In genomic region chr7:76342222-76342621, GRCh38 we compare ENCODE assay signal across 15 cellular contexts. TPM values are rescaled to one million over a fixed set of nuclear protein-coding genes. Genes with fewer than 3 reads are reported as not detected.
DNase-seq lines count a peak whose midpoint lies in the region; ATAC-seq and TF ChIP-seq lines count a peak whose summit lies in the region.
"Had no signal": no experiment of that assay in that cellular context is flagged by ENCODE, and none has a peak within 500 bp of the region (broad histone marks: within the 10 kb centered on the region; RNA-seq: fewer than 3 reads in every experiment).

No MANE protein-coding gene starts in this region.

- H3K4me3 ChIP-seq in cardiac muscle cell (no peak overlapping the region), heart right ventricle (no peak overlapping the region), endodermal cell (ENCODE audit: low read length) (no peak overlapping the region), upper lobe of left lung (no peak overlapping the region)

- H3K4me3 Mint-ChIP-seq in IgD-negative memory B cell, result no peak overlapping the region
- no peak overlapping the region for H3K4me3 Mint-ChIP-seq in endodermal cell
- no peak overlapping the region for H3K4me3 Mint-ChIP-seq in stimulated activated memory B cell treated with anti-CD40 and anti-IgM and Interleukin-4, amounts not matched to agents 10 μg/mL and 1 μg/mL and 100 μg/mL, for 72 hours

- ATAC-seq in heart right ventricle, result no peak
- no peak for ATAC-seq in stimulated activated memory B cell treated with anti-CD40 and anti-IgM and Interleukin-4, amounts not matched to agents 10 μg/mL and 1 μg/mL and 100 μg/mL, for 72 hours
- no peak for ATAC-seq in upper lobe of left lung (ENCODE audit: low FRiP score in 2 of 2)

- intact Hi-C loops in heart right ventricle (cut with DNase I), result no loop called here

- no peaks in the 10 kb centered on the region for H3K27me3 Mint-ChIP-seq in IgD-negative memory B cell
- no peaks in the 10 kb centered on the region for H3K27me3 Mint-ChIP-seq in endodermal cell (ENCODE audit: insufficient read depth)
- no peaks in the 10 kb centered on the region for H3K27me3 Mint-ChIP-seq in stimulated activated memory B cell treated with anti-CD40 and anti-IgM and Interleukin-4, amounts not matched to agents 10 μg/mL and 1 μg/mL and 100 μg/mL, for 72 hours

- H3K9me3 Mint-ChIP-seq in IgD-negative memory B cell, result no peaks in the 10 kb centered on the region
- H3K9me3 Mint-ChIP-seq in endodermal cell, result no peaks in the 10 kb centered on the region
- H3K9me3 Mint-ChIP-seq in stimulated activated memory B cell treated with anti-CD40 and anti-IgM and Interleukin-4, amounts not matched to agents 10 μg/mL and 1 μg/mL and 100 μg/mL, for 72 hours, result no peaks in the 10 kb centered on the region

- H3K9me3 ChIP-seq in cardiac muscle cell (ENCODE audit: low read depth) (no peaks in the 10 kb centered on the region), heart right ventricle (no peaks in the 10 kb centered on the region), endodermal cell (ENCODE audit: control insufficient read depth, low read length) (no peaks in the 10 kb centered on the region), upper lobe of left lung (no peaks in the 10 kb centered on the region)

- TF ChIP-seq CTCF in cardiac muscle cell (IDR thresholded peaks at IDR 0.05; ENCODE audit: low read depth, low read length), result no peak
- TF ChIP-seq CTCF in heart right ventricle (IDR thresholded peaks at IDR 0.05), result no peak
- no peak for TF ChIP-seq CTCF in endodermal cell (conservative IDR thresholded peaks at IDR 0.05)
- no peak for TF ChIP-seq CTCF in upper lobe of left lung (IDR thresholded peaks at IDR 0.05)

- H3K36me3 Mint-ChIP-seq in IgD-negative memory B cell (peaks cover 2% of the 10 kb centered on the region), endodermal cell (ENCODE audit: low read depth) (peaks cover 78% of the 10 kb centered on the region)
- peaks cover 71% of the 10 kb centered on the region for H3K36me3 Mint-ChIP-seq in stimulated activated memory B cell treated with anti-CD40 and anti-IgM and Interleukin-4, amounts not matched to agents 10 μg/mL and 1 μg/mL and 100 μg/mL, for 72 hours

- H3K27ac Mint-ChIP-seq in IgD-negative memory B cell (peak overlapping the region; percentile 5 to 12 (median 8)), endodermal cell (peak overlapping the region; percentile 14)
- H3K27ac Mint-ChIP-seq in stimulated activated memory B cell treated with anti-CD40 and anti-IgM and Interleukin-4, amounts not matched to agents 10 μg/mL and 1 μg/mL and 100 μg/mL, for 72 hours, result peak overlapping the region; percentile 52

- peak overlapping the region; percentile 75 for H3K27ac ChIP-seq in cardiac muscle cell
- H3K27ac ChIP-seq in heart right ventricle, result peak overlapping the region in 2 of 10 donors; percentile 12 to 65
- H3K27ac ChIP-seq in endodermal cell (ENCODE audit: low read depth, low read length), result no peak overlapping the region
- H3K27ac ChIP-seq in upper lobe of left lung, result peak overlapping the region in 1 of 4 donors; percentile 33

- no peak for TF ChIP-seq EP300 in upper lobe of left lung (IDR thresholded peaks at IDR 0.05)

- H3K4me1 Mint-ChIP-seq in IgD-negative memory B cell (peaks cover 28 to 49% (median 47%) of the 10 kb centered on the region in 3 donors), endodermal cell (peaks cover 13% of the 10 kb centered on the region)
- H3K4me1 Mint-ChIP-seq in stimulated activated memory B cell treated with anti-CD40 and anti-IgM and Interleukin-4, amounts not matched to agents 10 μg/mL and 1 μg/mL and 100 μg/mL, for 72 hours, result peaks cover 83% of the 10 kb centered on the region

- peaks cover 23% of the 10 kb centered on the region for H3K4me1 ChIP-seq in cardiac muscle cell (ENCODE audit: low read depth)
- H3K4me1 ChIP-seq in heart right ventricle, result peaks cover 7 to 97% (median 84%) of the 10 kb centered on the region in 9 donors
- H3K4me1 ChIP-seq in endodermal cell (ENCODE audit: control insufficient read depth, insufficient read depth, low read length), result peaks cover 3% of the 10 kb centered on the region
- peaks cover 22 to 70% (median 48%) of the 10 kb centered on the region in 4 donors for H3K4me1 ChIP-seq in upper lobe of left lung

- 71 to 74% methylated on average over 5 of the region's 5 CpGs for WGBS in heart right ventricle, 2 donors
- 92 to 94% methylated on average over 5 of the region's 5 CpGs for WGBS in endodermal cell (ENCODE audit: insufficient coverage in 1 of 2, insufficient read length in 1 of 2), 2 experiments
- WGBS in upper lobe of left lung, 2 donors, result 54 to 63% methylated on average over 5 of the region's 5 CpGs

- TF ChIP-seq POLR2A in upper lobe of left lung (IDR thresholded peaks at IDR 0.05), result no peak

- DNase-seq in cardiac muscle cell (ENCODE audit: low read depth in 1 of 2, low spot score in 1 of 2) (peak in 1 of 2 donors; percentile 47), heart right ventricle (no peak), endodermal cell (no peak), upper lobe of left lung (no peak), SW480 (ENCODE audit: low spot score) (no peak), DMS153 treated with DMSO at 0.1 percent for 48 hours (lab: John Stamatoyannopoulos, UW; ENCODE audit: unreplicated experiment) (no peak)
- DNase-seq: activated gamma-delta T cell treated with Interleukin-2 at 50 U/mL for 16 hours; COR-L47; hypothalamus; NCI-H2029 treated with DMSO at 0.1 percent for 48 hours; NCI-H510A treated with DMSO at 0.1 percent for 48 hours; stimulated activated CD4-positive, alpha-beta T cell treated with anti-CD3 and anti-CD28 coated beads, Interleukin-15, amount 100 ng/mL, for 24 hours; stimulated activated naive CD4-positive, alpha-beta T cell had no signal

- H3K36me3 ChIP-seq in cardiac muscle cell (peaks cover 13% of the 10 kb centered on the region), heart right ventricle (peaks cover 0 to 82% (median 33%) of the 10 kb centered on the region in 9 donors), endodermal cell (ENCODE audit: control insufficient read depth, insufficient read depth, low read length) (peaks cover 91% of the 10 kb centered on the region), upper lobe of left lung (peaks cover 0 to 47% (median 23%) of the 10 kb centered on the region in 4 donors)

- no peaks in the 10 kb centered on the region for H3K27me3 ChIP-seq in cardiac muscle cell
- H3K27me3 ChIP-seq in heart right ventricle, result no peaks in the 10 kb centered on the region
- no peaks in the 10 kb centered on the region for H3K27me3 ChIP-seq in endodermal cell (ENCODE audit: control insufficient read depth, insufficient read depth, low read length, poor library complexity, severe bottlenecking)
- no peaks in the 10 kb centered on the region for H3K27me3 ChIP-seq in upper lobe of left lung

- no peak overlapping the region for H3K9ac ChIP-seq in endodermal cell (ENCODE audit: extremely low read depth, low read length, poor library complexity, severe bottlenecking)

RNA-seq across cellular contexts. Expression of gene YWHAG, which starts 16.6 kb away (rescaled TPM):
- total RNA-seq in cardiac muscle cell (90.5 and 97.9 TPM in 2 replicates), heart right ventricle (100 to 1,000 TPM; 193 to 262 (median 207) TPM), endodermal cell (100 to 1,000 TPM; 148 TPM), upper lobe of left lung (100 to 1,000 TPM in 1 of 6 donors, 10 to 100 TPM in 5; 51.3 to 114 (median 73.4) TPM)
- polyA plus RNA-seq in cardiac muscle cell (25.0 and 29.2 TPM in 2 replicates), heart right ventricle (10 to 100 TPM; 63.7 to 88.0 TPM), IgD-negative memory B cell (3.5 TPM)
- polyA plus RNA-seq in endodermal cell (2013, experiment 1 of 2), result 163 TPM
- 160 TPM for polyA plus RNA-seq in endodermal cell (2013, experiment 2 of 2)

RNA-seq across cellular contexts. Expression of gene HSPB1, which starts 39.7 kb away (rescaled TPM):
- total RNA-seq in cardiac muscle cell, result 1,267 and 1,807 TPM in 2 replicates
- 2,642 and 3,793 TPM in 2 replicates for polyA plus RNA-seq in cardiac muscle cell
- total RNA-seq in heart right ventricle, result 1,000 to 10,000 TPM; 1,266 to 2,631 (median 2,034) TPM
- 1,000 to 10,000 TPM; 2,522 to 6,886 TPM for polyA plus RNA-seq in heart right ventricle
- 76.4 TPM for polyA plus RNA-seq in IgD-negative memory B cell
- 100 to 1,000 TPM; 244 to 248 TPM for total RNA-seq in endodermal cell
- polyA plus RNA-seq in endodermal cell (2013, experiment 1 of 2), result 401 TPM
- 422 TPM for polyA plus RNA-seq in endodermal cell (2013, experiment 2 of 2)
- total RNA-seq in upper lobe of left lung, result 100 to 1,000 TPM; 164 to 703 (median 300) TPM
